In genomic region chr19:55668603-55669348, GRCh38 we compare ENCODE assay signal across 25 cellular contexts. TPM values are rescaled to one million over a fixed set of nuclear protein-coding genes. Genes with fewer than 3 reads are reported as not detected.
A peak's percentile ranks its signal among the peaks of the same experiment; 100 is the strongest.
DNase-seq lines count a peak whose midpoint lies in the region; ATAC-seq and TF ChIP-seq lines count a peak whose summit lies in the region.
"Had no signal": no experiment of that assay in that cellular context is flagged by ENCODE, and none has a peak within 500 bp of the region (broad histone marks: within the 10 kb centered on the region; RNA-seq: fewer than 3 reads in every experiment).

No MANE protein-coding gene starts in this region.

- H3K4me1 ChIP-seq in hepatocyte (ENCODE audit: insufficient read depth) (peaks cover 15% of the 10 kb centered on the region), gastroesophageal sphincter (peaks cover 0 to 30% (median 0%) of the 10 kb centered on the region in 3 donors)

- peaks cover 96% of the 10 kb centered on the region for H3K36me3 Mint-ChIP-seq in activated T-cell treated with anti-CD3 and anti-CD28 coated beads, Interleukin-2, amount 50 U/mL, for 24 hours (ENCODE audit: low read depth)

- H3K36me3 ChIP-seq in hepatocyte (replicated peaks; ENCODE audit: insufficient read depth, low read depth) = no peaks in the 10 kb centered on the region
- H3K36me3 ChIP-seq in gastroesophageal sphincter = peaks cover 0 to 94% of the 10 kb centered on the region in 2 donors

- H3K4me2 ChIP-seq in hepatocyte = peak overlapping the region; percentile 66

- H3K9me3 Mint-ChIP-seq in activated T-cell treated with anti-CD3 and anti-CD28 coated beads, Interleukin-2, amount 50 U/mL, for 24 hours = no peaks in the 10 kb centered on the region
- H3K9me3 Mint-ChIP-seq: CD8-positive, alpha-beta memory T cell had no signal

- H3K9me2 ChIP-seq in hepatocyte (replicated peaks; ENCODE audit: insufficient read depth) = no peaks in the 10 kb centered on the region

- H3K27me3 ChIP-seq in hepatocyte = no peaks in the 10 kb centered on the region
- H3K27me3 ChIP-seq in gastroesophageal sphincter = no peaks in the 10 kb centered on the region
- H3K27me3 ChIP-seq: BE2C, SJSA1 had no signal

- peak overlapping the region; percentile 58 for H3K27ac ChIP-seq in caudate nucleus (ENCODE audit: low read depth, low read length)
- peak overlapping the region; percentile 75 for H3K27ac ChIP-seq in hepatocyte
- H3K27ac ChIP-seq in gastroesophageal sphincter = no peak overlapping the region
- H3K27ac ChIP-seq: 22Rv1, SJSA1 had no signal

- H3K4me3 ChIP-seq in hepatocyte = no peak overlapping the region
- no peak overlapping the region for H3K4me3 ChIP-seq in gastroesophageal sphincter
- H3K4me3 ChIP-seq: K562, SJSA1 had no signal

- peak overlapping the region; percentile 18 for H3K27ac Mint-ChIP-seq in activated T-cell treated with anti-CD3 and anti-CD28 coated beads, Interleukin-2, amount 50 U/mL, for 24 hours

- H3K27me3 Mint-ChIP-seq in activated T-cell treated with anti-CD3 and anti-CD28 coated beads, Interleukin-2, amount 50 U/mL, for 24 hours = no peaks in the 10 kb centered on the region

- no peak overlapping the region for H3K4me3 Mint-ChIP-seq in activated T-cell treated with anti-CD3 and anti-CD28 coated beads, Interleukin-2, amount 50 U/mL, for 24 hours
- H3K4me3 Mint-ChIP-seq: CD14-positive monocyte; CD8-positive, alpha-beta memory T cell had no signal

- ATAC-seq in gastroesophageal sphincter = no peak
- ATAC-seq: K562 had no signal

- WGBS in hepatocyte (ENCODE audit: low lambda C conversion rate, missing lambda C conversion rate) = 97% methylated on average over 27 of the region's 30 CpGs
- 80 to 86% methylated on average over 7 to 10 of the region's 30 CpGs for WGBS in gastroesophageal sphincter (ENCODE audit: low coverage in 1 of 2), 2 donors

- TF ChIP-seq POLR2A in gastroesophageal sphincter (IDR thresholded peaks at IDR 0.05) = no peak

- peaks cover 82% of the 10 kb centered on the region for H4K20me1 ChIP-seq in hepatocyte (ENCODE audit: insufficient read depth, poor library complexity, severe bottlenecking)

- no peak overlapping the region for H2AFZ ChIP-seq in hepatocyte

- H3K4me1 Mint-ChIP-seq in activated T-cell treated with anti-CD3 and anti-CD28 coated beads, Interleukin-2, amount 50 U/mL, for 24 hours (ENCODE audit: low read depth) = peaks cover 33% of the 10 kb centered on the region

- peaks cover 86% of the 10 kb centered on the region for H3K79me2 ChIP-seq in hepatocyte

- H3K9me3 ChIP-seq in hepatocyte (ENCODE audit: low read depth) (no peaks in the 10 kb centered on the region), gastroesophageal sphincter (no peaks in the 10 kb centered on the region)
- H3K9me3 ChIP-seq: BE2C, SJSA1 had no signal

- DNase-seq in activated T-cell treated with anti-CD3 and anti-CD28 coated beads, Interleukin-2, amount 50 U/mL, for 24 hours = no peak
- no peak for DNase-seq in activated T-cell treated with anti-CD3 and anti-CD28 coated beads, Interleukin-2, amount 50 U/mL, for 48 hours
- DNase-seq in caudate nucleus (lab: John Stamatoyannopoulos, UW) (no peak), hepatocyte (ENCODE audit: low spot score) (no peak), Ammon's horn (ENCODE audit: low spot score) (no peak)
- DNase-seq in stimulated activated naive CD4-positive, alpha-beta T cell (lab: John Stamatoyannopoulos, UW) = no peak
- DNase-seq: BE2C; CD8-positive, alpha-beta memory T cell; DMS79 treated with DMSO at 0.1 percent for 48 hours; GF-D8; Kasumi-1; NCI-H1092 treated with DMSO at 0.1 percent for 48 hours; NCI-H1436 treated with DMSO at 0.1 percent for 48 hours; NCI-H1930; NCI-H2107; NCI-H446; NCI-H526; NCI-H82; NK-92 treated with Interleukin-12 subunit alpha and Interleukin-12 subunit beta, amount 100 ng/mL, for 24 hours; Right ventricle myocardium superior had no signal

- TF ChIP-seq EP300 in gastroesophageal sphincter (IDR thresholded peaks at IDR 0.05) = no peak

- no peak for TF ChIP-seq CTCF in hepatocyte (IDR thresholded peaks at IDR 0.05; ENCODE audit: poor library complexity)
- no peak for TF ChIP-seq CTCF in gastroesophageal sphincter (IDR thresholded peaks at IDR 0.05)

RNA-seq across cellular contexts. Expression of gene EPN1, which starts 6.2 kb away (rescaled TPM):
- total RNA-seq in hepatocyte (40.2 and 74.8 TPM in 2 replicates), gastroesophageal sphincter (100 to 1,000 TPM in 1 of 4 donors, 10 to 100 TPM in 3; 44.8 to 165 (median 70.2) TPM)
- polyA plus RNA-seq in hepatocyte = 154 and 165 TPM in 2 replicates

RNA-seq across cellular contexts. Expression of gene U2AF2, which starts 13.9 kb away (rescaled TPM):
- total RNA-seq in hepatocyte = 94.6 and 99.6 TPM in 2 replicates
- polyA plus RNA-seq in hepatocyte = 16.1 and 18.0 TPM in 2 replicates
- total RNA-seq in gastroesophageal sphincter = 10 to 100 TPM; 68.9 to 97.9 (median 91.4) TPM

RNA-seq across cellular contexts. Expression of gene CCDC106, which starts 20.8 kb away (rescaled TPM):
- 13.0 and 18.3 TPM in 2 replicates for total RNA-seq in hepatocyte
- 30.5 and 31.7 TPM in 2 replicates for polyA plus RNA-seq in hepatocyte
- 10 to 100 TPM; 11.4 to 28.5 (median 15.5) TPM for total RNA-seq in gastroesophageal sphincter

RNA-seq across cellular contexts. Expression of gene ZNF581, which starts 25.3 kb away (rescaled TPM):
- total RNA-seq in hepatocyte (12.2 and 17.3 TPM in 2 replicates), gastroesophageal sphincter (10 to 100 TPM in 3 of 4 donors, 1 to 10 TPM in 1; 8.4 to 17.5 (median 11.4) TPM)
- 14.2 and 22.5 TPM in 2 replicates for polyA plus RNA-seq in hepatocyte

RNA-seq across cellular contexts. Expression of gene ZNF580, which starts 28.0 kb away (rescaled TPM):
- 6.1 and 10.1 TPM in 2 replicates for total RNA-seq in hepatocyte
- polyA plus RNA-seq in hepatocyte = 53.8 and 71.5 TPM in 2 replicates
- 10 to 100 TPM; 28.9 to 44.1 (median 35.2) TPM for total RNA-seq in gastroesophageal sphincter

Comparison
In these comparisons a context has a peak if more than half of its experiments do, and no peak if none do; other contexts are left out.
1. H3K27ac ChIP-seq: peak in caudate nucleus (single experiment) and hepatocyte (single experiment); none in gastroesophageal sphincter (0 of 4).